8 cellular contexts compared by ENCODE assay signal in genomic region chr1:3649342-3650247, GRCh38. TPM values are rescaled to one million over a fixed set of nuclear protein-coding genes. Genes with fewer than 3 reads are reported as not detected.
DNase-seq lines count a peak whose midpoint lies in the region; ATAC-seq, FAIRE-seq and TF ChIP-seq lines count a peak whose summit lies in the region.

A gene with protein sequence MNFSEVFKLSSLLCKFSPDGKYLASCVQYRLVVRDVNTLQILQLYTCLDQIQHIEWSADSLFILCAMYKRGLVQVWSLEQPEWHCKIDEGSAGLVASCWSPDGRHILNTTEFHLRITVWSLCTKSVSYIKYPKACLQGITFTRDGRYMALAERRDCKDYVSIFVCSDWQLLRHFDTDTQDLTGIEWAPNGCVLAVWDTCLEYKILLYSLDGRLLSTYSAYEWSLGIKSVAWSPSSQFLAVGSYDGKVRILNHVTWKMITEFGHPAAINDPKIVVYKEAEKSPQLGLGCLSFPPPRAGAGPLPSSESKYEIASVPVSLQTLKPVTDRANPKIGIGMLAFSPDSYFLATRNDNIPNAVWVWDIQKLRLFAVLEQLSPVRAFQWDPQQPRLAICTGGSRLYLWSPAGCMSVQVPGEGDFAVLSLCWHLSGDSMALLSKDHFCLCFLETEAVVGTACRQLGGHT (minus strand): TSS chr1:3650103. CDS start chr1:3649999, 104 bp downstream.

- POLR2A ChIA-PET in AG04450 (lab: Yijun Ruan, JAX) = no interaction called here

- CTCF ChIA-PET in AG04450 (lab: Charles Lee) = interaction anchor here (0.8 to 1.8 kb wide), 3 partner anchors 23 to 159 kb away, joined by 4 to 5 read pairs (median 4); no protein-coding TSS in a partner anchor

- peak within 1 kb of the TSS; percentile 83 for H3K4me3 ChIP-seq in AG04450 (ENCODE audit: low read depth, low read length)

- TF ChIP-seq CTCF in AG04450 (IDR thresholded peaks at IDR 0.05; ENCODE audit: low read depth, low read length) = peak; percentile 36; the same call in 1 of the 2 replicates

- peak; percentile 81 for ATAC-seq in GM18868 (IDR thresholded peaks at IDR 0.05; ENCODE audit: unreplicated experiment)
- peak; percentile 79 for ATAC-seq in HG03103 (IDR thresholded peaks at IDR 0.05; ENCODE audit: low read depth, unreplicated experiment)

- peaks cover 35% of the 10 kb centered on the region for H3K27me3 ChIP-seq in AG04450 (ENCODE audit: control insufficient read depth, insufficient read depth, low read length)

- H3K9me3 ChIP-seq in AG04450 (ENCODE audit: control insufficient read depth, insufficient read depth, low read length) = peaks cover 4% of the 10 kb centered on the region; the same call in 1 of the 2 replicates

- DNase-seq in AG04450 (ENCODE audit: low read depth, low spot score) (peak; percentile 75), NCI-H345 treated with DMSO at 0.1 percent for 48 hours (lab: John Stamatoyannopoulos, UW; ENCODE audit: unreplicated experiment) (peak; percentile 92)
- DNase-seq in activated CD4-positive, CD25-positive, alpha-beta regulatory T cell (lab: John Stamatoyannopoulos, UW) = peak; percentile 77 to 85 (median 78)
- DNase-seq in central memory CD4-positive, alpha-beta T cell = peak; percentile 86
- DNase-seq in stimulated activated CD4-positive, alpha-beta T cell treated with anti-CD3 and anti-CD28 coated beads, Interleukin-12 subunit alpha, Interleukin-12 subunit beta, amount 100 ng/mL, for 4 hours = peak; percentile 87

- FAIRE-seq in islet of Langerhans (lab: Jason Lieb, UNC) = peak; percentile 98

- no peak within 1 kb of the TSS for H3K27ac ChIP-seq in AG04450 (ENCODE audit: low read depth, low read length)

RNA-seq across cellular contexts. Expression of the gene that starts here (rescaled TPM):
- polyA plus RNA-seq in AG04450 (2011; rRNA removed) = 14.1 and 16.7 TPM in 2 replicates
- polyA minus RNA-seq in AG04450 (2011; rRNA and poly(A)+ RNA removed) = 14.6 and 21.1 TPM in 2 replicates
